ENCODE assay signal across 8 cellular contexts in the genomic region with DNA sequence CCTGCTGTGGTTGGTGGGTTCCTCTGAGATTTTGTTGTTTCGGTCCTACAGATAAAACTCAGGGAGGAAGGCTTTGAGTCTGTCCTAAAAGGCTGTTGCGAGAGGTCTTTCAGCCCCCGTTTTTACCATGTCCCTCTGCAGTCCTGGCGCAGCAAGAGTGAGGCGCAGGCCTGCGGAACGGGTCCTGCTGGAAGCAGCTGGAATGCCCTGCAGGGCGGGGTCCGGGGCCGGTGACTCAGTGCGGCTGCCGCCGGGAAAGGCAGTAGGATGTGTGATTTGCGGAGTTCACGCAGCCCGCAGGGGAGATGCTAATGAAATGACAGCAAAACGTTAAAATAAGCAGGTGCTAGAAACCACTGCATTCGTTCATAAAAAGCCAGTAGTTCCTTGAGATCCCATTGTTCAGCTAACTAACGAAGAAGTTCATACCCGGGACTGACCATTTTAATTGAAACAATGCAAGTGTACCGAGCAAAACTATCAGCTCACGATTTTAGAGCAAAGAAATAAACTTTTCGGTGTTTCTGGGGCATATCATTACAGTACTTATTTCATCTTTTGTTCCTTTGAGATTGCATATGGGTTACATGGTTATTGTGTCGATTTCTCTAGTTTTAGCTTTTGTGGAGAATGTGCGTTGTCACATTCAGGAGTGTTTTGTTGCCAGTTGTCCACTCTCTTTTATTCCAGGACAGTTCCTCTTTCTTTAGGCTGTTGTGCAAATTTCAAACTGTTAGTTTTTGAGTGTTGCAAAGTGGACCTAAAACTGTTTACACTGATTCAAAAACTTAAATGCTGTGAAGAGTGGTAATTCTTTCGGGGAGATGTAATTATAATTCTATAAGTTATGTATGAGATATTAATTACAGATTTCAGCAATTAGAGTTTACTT. TPM values are rescaled to one million over a fixed set of nuclear protein-coding genes. Genes with fewer than 3 reads are reported as not detected.
DNase-seq lines count a peak whose midpoint lies in the region; ATAC-seq and TF ChIP-seq lines count a peak whose summit lies in the region.

No MANE protein-coding gene starts in this region.

- H3K9me3 ChIP-seq in smooth muscle cell (replicated peaks; ENCODE audit: low read depth): no peaks in the 10 kb centered on the region

- CTCF ChIA-PET in MCF 10A (lab: Yijun Ruan, JAX): interaction anchor here (1.0 to 5.1 kb wide), 5 partner anchors 12 to 808 kb away, joined by 3 to 28 read pairs (median 12); a partner anchor contains a TSS

- peak; percentile 31 for ATAC-seq in HG02840 (IDR thresholded peaks at IDR 0.05; ENCODE audit: low FRiP score, unreplicated experiment)

- H3K36me3 ChIP-seq in smooth muscle cell (ENCODE audit: low read depth): no peaks in the 10 kb centered on the region

- no peak for TF ChIP-seq CTCF in MCF 10A (IDR thresholded peaks at IDR 0.05; ENCODE audit: unreplicated experiment)
- TF ChIP-seq CTCF in smooth muscle cell (IDR thresholded peaks at IDR 0.05; ENCODE audit: borderline replicate concordance, insufficient read depth, poor library complexity, severe bottlenecking): no peak

- peaks cover 50% of the 10 kb centered on the region for H3K4me1 Mint-ChIP-seq in MCF 10A (ENCODE audit: insufficient read depth, unreplicated experiment)

- 2% methylated on average over 26 of the region's 26 CpGs for WGBS in smooth muscle cell (ENCODE audit: low lambda C conversion rate)

- peak overlapping the region; percentile 88 for H3K9ac ChIP-seq in smooth muscle cell (ENCODE audit: low read depth)

- no peaks in the 10 kb centered on the region for H4K20me1 ChIP-seq in smooth muscle cell (ENCODE audit: low read depth)

- H3K27me3 ChIP-seq in smooth muscle cell (ENCODE audit: low read depth): no peaks in the 10 kb centered on the region

- no peaks in the 10 kb centered on the region for H3K27me3 Mint-ChIP-seq in MCF 10A (ENCODE audit: insufficient read depth, unreplicated experiment)

- H3F3A ChIP-seq in smooth muscle cell (ENCODE audit: low read depth): peaks cover 14% of the 10 kb centered on the region

- peaks cover 20% of the 10 kb centered on the region for H3K4me1 ChIP-seq in smooth muscle cell (ENCODE audit: low read depth)

- no peaks in the 10 kb centered on the region for H3K9me3 Mint-ChIP-seq in MCF 10A (ENCODE audit: unreplicated experiment)

- peak overlapping the region; percentile 77 for H3K4me3 ChIP-seq in smooth muscle cell

- peak overlapping the region; percentile 89 for H3K4me3 Mint-ChIP-seq in MCF 10A (ENCODE audit: unreplicated experiment)

- H2AFZ ChIP-seq in smooth muscle cell (ENCODE audit: low read depth): peak overlapping the region; percentile 86

- DNase-seq in NCI-H2196 (lab: John Stamatoyannopoulos, UW; ENCODE audit: unreplicated experiment) (peak; percentile 64), NCI-H2196 treated with DMSO at 0.1 percent for 48 hours (lab: John Stamatoyannopoulos, UW; ENCODE audit: unreplicated experiment) (no peak), NCI-H1417 (lab: John Stamatoyannopoulos, UW) (peak; percentile 74 to 95 (median 94)), SW480 (ENCODE audit: low spot score) (peak; percentile 96), MCF 10A (ENCODE audit: unreplicated experiment) (peak; percentile 85), iPS-NIHi11 (ENCODE audit: low spot score) (peak; percentile 88), smooth muscle cell (lab: John Stamatoyannopoulos, UW; ENCODE audit: unreplicated experiment) (peak; percentile 64)

- TSS peak; percentile 45 for BruUV-seq in MCF 10A (replicated peaks; lab: Mats Ljungman, UMichigan)

- POLR2A ChIA-PET in MCF 10A (lab: Yijun Ruan, JAX): interaction anchor here (0.7 to 8.1 kb wide), 16 partner anchors 11 to 695 kb away, joined by 3 to 87 read pairs (median 5); partner anchors contain the start of genes HERPUD2 and SEPTIN7

- no peaks in the 10 kb centered on the region for H3K36me3 Mint-ChIP-seq in MCF 10A (ENCODE audit: insufficient read depth, unreplicated experiment)

- H3K27ac Mint-ChIP-seq in MCF 10A (ENCODE audit: low read depth, unreplicated experiment): peak overlapping the region; percentile 87

- H3K79me2 ChIP-seq in smooth muscle cell (ENCODE audit: low read depth): peaks cover 50% of the 10 kb centered on the region

- peak overlapping the region; percentile 90 for H3K4me2 ChIP-seq in smooth muscle cell

- H3K27ac ChIP-seq in smooth muscle cell (ENCODE audit: low read depth): peak overlapping the region; percentile 84

- intact Hi-C loops in MCF 10A (cut with micrococcal nuclease): no loop called here

RNA-seq across cellular contexts. Expression of gene ANLN, which starts 0.8 kb away (rescaled TPM):
- total RNA-seq in MCF 10A (2022) (64.3 and 104 TPM in 2 replicates), smooth muscle cell (22.5 and 28.7 TPM in 2 replicates)
- 8.5 and 9.0 TPM in 2 replicates for polyA plus RNA-seq in smooth muscle cell
